ENCODE assay signal across 1 cellular context in genomic region chr6:118980063-118980462, GRCh38.
TF ChIP-seq lines count a peak whose summit lies in the region.

No MANE protein-coding gene starts in this region.

TF ChIP-seq in K562, 482 proteins besides CTCF, POLR2A, EP300 and RAD21 (continued from another document):
- TF ChIP-seq FOXP4 (CRISPR knock-in tag; IDR thresholded peaks at IDR 0.05; ENCODE audit: borderline replicate concordance) (no peak), PCBP1 (IDR thresholded peaks at IDR 0.05; ENCODE audit: low read depth, low read length, poor library complexity, severe bottlenecking) (no peak), ATF3 (IDR thresholded peaks at IDR 0.05) (peak; percentile 38; the same call in 1 of the 2 replicates), ATF3 (CRISPR knock-in tag; conservative IDR thresholded peaks at IDR 0.05) (no peak), TAF7 (tag; IDR thresholded peaks at IDR 0.05) (no peak), IRF9 (tag; IDR thresholded peaks at IDR 0.05) (peak; percentile 81), PTBP1 (IDR thresholded peaks at IDR 0.05; ENCODE audit: low read depth, low read length) (no peak), MAZ (CRISPR knock-in tag; conservative IDR thresholded peaks at IDR 0.05 in 1 of 2, IDR thresholded peaks at IDR 0.05 in 1 of 2) (no peak), PTRF (tag; IDR thresholded peaks at IDR 0.05) (no peak), MYNN (IDR thresholded peaks at IDR 0.05) (no peak), MYNN (CRISPR knock-in tag; IDR thresholded peaks at IDR 0.05) (no peak), DIDO1 (tag; IDR thresholded peaks at IDR 0.05; ENCODE audit: low read depth) (no peak), MEIS2 (IDR thresholded peaks at IDR 0.05; ENCODE audit: partially characterized antibody) (peak; percentile 7), CEBPB (tag; IDR thresholded peaks at IDR 0.05) (peak; percentile 99), CBFA2T2 (conservative IDR thresholded peaks at IDR 0.05) (no peak), NFE2L1 (tag; IDR thresholded peaks at IDR 0.05; ENCODE audit: borderline replicate concordance, low read depth) (no peak), SETDB1 (IDR thresholded peaks at IDR 0.05; ENCODE audit: low read length) (no peak), ZNF740 (CRISPR knock-in tag; IDR thresholded peaks at IDR 0.05) (no peak), ZNF740 (tag; IDR thresholded peaks at IDR 0.05) (no peak), TFAP4 (CRISPR knock-in tag; IDR thresholded peaks at IDR 0.05; ENCODE audit: borderline replicate concordance) (no peak), TRIM24 (IDR thresholded peaks at IDR 0.05) (0 out of 4 replicates have a peak, but pooled peaks of 1 of the 2 experiments have one; percentile 23), ZNF778 (CRISPR knock-in tag; IDR thresholded peaks at IDR 0.05) (no peak), ZNF707 (CRISPR knock-in tag; conservative IDR thresholded peaks at IDR 0.05) (no peak), CEBPG (CRISPR knock-in tag; IDR thresholded peaks at IDR 0.05) (peak; percentile 89), CEBPG (tag; conservative IDR thresholded peaks at IDR 0.05 in 1 of 2, IDR thresholded peaks at IDR 0.05 in 1 of 2) (peak; percentile 86 to 94), SFPQ (IDR thresholded peaks at IDR 0.05; ENCODE audit: low read depth, low read length) (no peak), ETV1 (tag; conservative IDR thresholded peaks at IDR 0.05; ENCODE audit: low read depth) (no peak)
